15 cellular contexts compared by ENCODE assay signal in the genomic region with DNA sequence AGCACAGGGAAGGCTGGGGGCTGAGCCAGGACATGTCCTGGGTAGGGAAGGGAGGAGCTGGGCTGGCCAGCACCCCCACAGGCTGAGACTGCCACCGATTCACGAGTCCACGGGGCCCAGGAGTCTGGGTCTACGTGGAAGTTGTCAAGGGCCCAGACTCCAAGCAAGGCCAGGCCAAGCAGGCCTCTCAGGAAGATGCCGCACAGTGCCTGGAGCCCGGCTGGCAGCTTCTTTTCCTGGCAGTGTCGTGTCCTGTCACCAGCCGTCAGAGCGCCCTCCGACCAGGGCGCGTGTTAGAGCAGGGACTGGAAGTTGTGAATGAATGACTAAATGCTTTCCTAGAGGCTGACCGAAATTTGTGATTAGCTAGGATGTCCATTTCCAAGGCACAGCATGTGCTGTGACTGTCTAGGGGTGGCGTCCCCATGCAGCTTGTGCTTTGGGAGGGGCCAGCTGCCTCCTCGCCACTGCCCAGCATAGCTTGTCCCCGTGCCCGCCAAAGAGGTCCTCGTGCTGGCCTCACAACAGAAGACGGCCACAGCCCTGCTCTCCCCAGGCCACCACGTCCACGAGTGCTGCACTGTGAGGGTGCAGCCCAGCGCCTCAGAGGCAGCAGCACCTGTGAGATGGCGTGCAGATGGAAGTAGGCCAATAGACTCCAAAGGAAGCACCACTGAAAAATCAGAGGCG.
A peak's percentile ranks its signal among the peaks of the same experiment; 100 is the strongest.
DNase-seq lines count a peak whose midpoint lies in the region; ATAC-seq and TF ChIP-seq lines count a peak whose summit lies in the region.
"Had no signal": no experiment of that assay in that cellular context is flagged by ENCODE, and none has a peak within 500 bp of the region (broad histone marks: within the 10 kb centered on the region; RNA-seq: fewer than 3 reads in every experiment).

No MANE protein-coding gene starts in this region.

- H3K9me2 ChIP-seq in GM23338 (ENCODE audit: insufficient read depth), result no peaks in the 10 kb centered on the region

- no peak overlapping the region for H2AK5ac ChIP-seq in mesenchymal stem cell (ENCODE audit: low read length, severe bottlenecking)

- H2BK12ac ChIP-seq in mesenchymal stem cell (ENCODE audit: low read length in 2 of 2), result no peak overlapping the region

- no peak overlapping the region for H2BK5ac ChIP-seq in mesenchymal stem cell (ENCODE audit: low read depth, low read length, poor library complexity, severe bottlenecking)

- H3K36me3 Mint-ChIP-seq in activated CD8-positive, alpha-beta memory T cell treated with anti-CD3 and anti-CD28 coated beads, Interleukin-2, amount 10 ng/mL, durations not matched to agents 7 days and 5 days, result no peaks in the 10 kb centered on the region
- peaks cover under 1% of the 10 kb centered on the region; the same call in 2 of the 3 replicates for H3K36me3 Mint-ChIP-seq in GM23338 (ENCODE audit: low read depth)

- no peak overlapping the region for H3K4me3 Mint-ChIP-seq in activated CD8-positive, alpha-beta memory T cell treated with anti-CD3 and anti-CD28 coated beads, Interleukin-2, amount 10 ng/mL, durations not matched to agents 7 days and 5 days
- H3K4me3 Mint-ChIP-seq in GM23338, result no peak overlapping the region
- H3K4me3 Mint-ChIP-seq: CD4-positive, alpha-beta T cell had no signal

- H4K20me1 ChIP-seq in GM23338 (replicated peaks; ENCODE audit: insufficient read depth), result no peaks in the 10 kb centered on the region

- H3K27ac ChIP-seq in left ventricle myocardium inferior (replicated peaks) (no peak overlapping the region), mesenchymal stem cell (ENCODE audit: low read length, poor library complexity, severe bottlenecking) (no peak overlapping the region), testis (no peak overlapping the region), GM23338 (ENCODE audit: low read depth) (no peak overlapping the region)
- H3K27ac ChIP-seq: HL-60 had no signal

- CTCF ChIA-PET in activated CD8-positive, alpha-beta memory T cell treated with anti-CD3 and anti-CD28 coated beads, Interleukin-2, amount 10 ng/mL, durations not matched to agents 7 days and 5 days (lab: Charles Lee), result no interaction called here

- no peak overlapping the region for H3K4ac ChIP-seq in mesenchymal stem cell (ENCODE audit: low read depth in 1 of 2, low read length in 2 of 2)

- no peaks in the 10 kb centered on the region for H3F3A ChIP-seq in GM23338 (replicated peaks; ENCODE audit: low read depth)

- no peaks in the 10 kb centered on the region for H3K4me1 Mint-ChIP-seq in activated CD8-positive, alpha-beta memory T cell treated with anti-CD3 and anti-CD28 coated beads, Interleukin-2, amount 10 ng/mL, durations not matched to agents 7 days and 5 days
- H3K4me1 Mint-ChIP-seq in GM23338, result peaks cover 21% of the 10 kb centered on the region

- peak overlapping the region; percentile 54 for H4K91ac ChIP-seq in mesenchymal stem cell (ENCODE audit: low read length)

- no peak for TF ChIP-seq POLR2A in testis (IDR thresholded peaks at IDR 0.05)

- peaks cover 6% of the 10 kb centered on the region for H3K27me3 Mint-ChIP-seq in activated CD8-positive, alpha-beta memory T cell treated with anti-CD3 and anti-CD28 coated beads, Interleukin-2, amount 10 ng/mL, durations not matched to agents 7 days and 5 days
- peaks cover 9% of the 10 kb centered on the region for H3K27me3 Mint-ChIP-seq in GM23338 (ENCODE audit: insufficient read depth, low read depth, poor library complexity)
- H3K27me3 Mint-ChIP-seq: CD4-positive, alpha-beta T cell had no signal

- H3K79me2 ChIP-seq in GM23338 (replicated peaks; ENCODE audit: insufficient read depth), result no peaks in the 10 kb centered on the region

- H3K9me3 ChIP-seq in left ventricle myocardium inferior (replicated peaks) (no peaks in the 10 kb centered on the region), mesenchymal stem cell (ENCODE audit: control insufficient read depth, low read length) (no peaks in the 10 kb centered on the region), testis (no peaks in the 10 kb centered on the region)
- H3K9me3 ChIP-seq: HAP-1 had no signal

- H3K4me1 ChIP-seq in left ventricle myocardium inferior, result peaks cover 22% of the 10 kb centered on the region
- peaks cover 19% of the 10 kb centered on the region for H3K4me1 ChIP-seq in mesenchymal stem cell (ENCODE audit: control insufficient read depth, insufficient read depth, low read depth, low read length)
- H3K4me1 ChIP-seq in testis, result no peaks in the 10 kb centered on the region
- H3K4me1 ChIP-seq in GM23338 (ENCODE audit: insufficient read depth), result no peaks in the 10 kb centered on the region

- ATAC-seq in Right ventricle myocardium inferior, result peak; percentile 16
- ATAC-seq in activated CD8-positive, alpha-beta memory T cell treated with anti-CD3 and anti-CD28 coated beads, Interleukin-2, amount 10 ng/mL, durations not matched to agents 7 days and 5 days, result no peak
- no peak for ATAC-seq in HG03097 (IDR thresholded peaks at IDR 0.05; ENCODE audit: low FRiP score, unreplicated experiment)
- ATAC-seq in GM23338, result no peak
- ATAC-seq: GM12878 had no signal

- H2AFZ ChIP-seq in mesenchymal stem cell (ENCODE audit: low read depth, low read length) (no peak overlapping the region), GM23338 (no peak overlapping the region)

- H4K8ac ChIP-seq in mesenchymal stem cell (ENCODE audit: low read length), result no peak overlapping the region

- DNase-seq in Right ventricle myocardium inferior (ENCODE audit: missing footprints) (no peak), left ventricle myocardium inferior (no peak), mesenchymal stem cell (no peak), testis (peak; percentile 10), NCI-H1105 treated with DMSO at 0.1 percent for 48 hours (lab: John Stamatoyannopoulos, UW) (no peak), GM23338 (ENCODE audit: low spot score) (no peak)
- DNase-seq in activated CD8-positive, alpha-beta memory T cell treated with anti-CD3 and anti-CD28 coated beads, Interleukin-2, amount 10 ng/mL, durations not matched to agents 7 days and 5 days, result peak; percentile 34
- DNase-seq: ACHN; Calu3; CD4-positive, alpha-beta T cell; DMS 273 treated with DMSO at 0.1 percent for 48 hours had no signal

- no peak overlapping the region for H3K23ac ChIP-seq in mesenchymal stem cell (ENCODE audit: low read length in 2 of 2)

- H3K27me3 ChIP-seq in left ventricle myocardium inferior (ENCODE audit: low read depth) (no peaks in the 10 kb centered on the region), mesenchymal stem cell (ENCODE audit: control insufficient read depth in 1 of 2, insufficient read depth in 1 of 2, low read length in 2 of 2) (peaks cover 0 to 3% of the 10 kb centered on the region in 2 experiments), testis (no peaks in the 10 kb centered on the region), GM23338 (ENCODE audit: insufficient read depth) (no peaks in the 10 kb centered on the region)

- no peak overlapping the region for H3K9ac ChIP-seq in mesenchymal stem cell (ENCODE audit: low read length)

- intact Hi-C loops in Right ventricle myocardium inferior (cut with DNase I), result loop anchor here (5.0 kb wide), 1 partner anchor 48 kb away; no protein-coding TSS in a partner anchor
- intact Hi-C loops in left ventricle myocardium inferior (cut with micrococcal nuclease), result no loop called here
- intact Hi-C loops in testis (cut with DNase I; ENCODE audit: low total_unique reads), result no loop called here

- H2BK120ac ChIP-seq in mesenchymal stem cell (ENCODE audit: low read depth, low read length), result no peak overlapping the region

- 97% methylated on average over 24 of the region's 24 CpGs for WGBS in mesenchymal stem cell
- WGBS in testis, 2 donors, result 92 to 97% methylated on average over 10 to 24 of the region's 24 CpGs

- H3K4me2 ChIP-seq in mesenchymal stem cell (ENCODE audit: low read length, poor library complexity, severe bottlenecking), result no peak overlapping the region
- H3K4me2 ChIP-seq in GM23338, result no peak overlapping the region

- H3K36me3 ChIP-seq in left ventricle myocardium inferior, result no peaks in the 10 kb centered on the region
- no peaks in the 10 kb centered on the region for H3K36me3 ChIP-seq in mesenchymal stem cell (ENCODE audit: control insufficient read depth in 1 of 2, insufficient read depth in 2 of 2, low read depth in 1 of 2, low read length in 2 of 2)
- no peaks in the 10 kb centered on the region for H3K36me3 ChIP-seq in testis (ENCODE audit: low read depth, missing control alignments)
- no peaks in the 10 kb centered on the region for H3K36me3 ChIP-seq in GM23338 (ENCODE audit: insufficient read depth)
- H3K36me3 ChIP-seq: HAP-1 had no signal

- H3K4me3 ChIP-seq in left ventricle myocardium inferior (no peak overlapping the region), mesenchymal stem cell (ENCODE audit: insufficient read depth in 1 of 2, low read depth in 1 of 2, low read length in 2 of 2) (no peak overlapping the region), testis (no peak overlapping the region), GM23338 (no peak overlapping the region)
- H3K4me3 ChIP-seq: GM12878, HAP-1 had no signal

- H3K79me1 ChIP-seq in mesenchymal stem cell (replicated peaks; ENCODE audit: low read length, poor library complexity, severe bottlenecking), result peaks cover 3% of the 10 kb centered on the region

- no peak overlapping the region for H2BK15ac ChIP-seq in mesenchymal stem cell (ENCODE audit: low read depth, poor library complexity, severe bottlenecking)

- H3K9me3 Mint-ChIP-seq in activated CD8-positive, alpha-beta memory T cell treated with anti-CD3 and anti-CD28 coated beads, Interleukin-2, amount 10 ng/mL, durations not matched to agents 7 days and 5 days (ENCODE audit: low read depth), result no peaks in the 10 kb centered on the region
- H3K9me3 Mint-ChIP-seq in GM23338, result peaks cover 3% of the 10 kb centered on the region; the same call in 1 of the 3 replicates
- H3K9me3 Mint-ChIP-seq: CD4-positive, alpha-beta T cell had no signal

- peak overlapping the region in 1 of 2 experiments; percentile 1 for H3K18ac ChIP-seq in mesenchymal stem cell (ENCODE audit: low read depth in 1 of 2, low read length in 2 of 2)

- no peak for TF ChIP-seq CTCF in left ventricle myocardium inferior (IDR thresholded peaks at IDR 0.05; ENCODE audit: borderline replicate concordance)
- TF ChIP-seq CTCF in testis (IDR thresholded peaks at IDR 0.05), result no peak
- no peak for TF ChIP-seq CTCF in GM23338 (conservative IDR thresholded peaks at IDR 0.05; ENCODE audit: low read depth in 2 of 2)

- no peak overlapping the region for H3K27ac Mint-ChIP-seq in activated CD8-positive, alpha-beta memory T cell treated with anti-CD3 and anti-CD28 coated beads, Interleukin-2, amount 10 ng/mL, durations not matched to agents 7 days and 5 days
- no peak overlapping the region; the same call in 1 of the 2 replicates for H3K27ac Mint-ChIP-seq in GM23338
- H3K27ac Mint-ChIP-seq: CD4-positive, alpha-beta T cell had no signal

- H3K14ac ChIP-seq in mesenchymal stem cell (ENCODE audit: low read length in 2 of 2), result peak overlapping the region in 1 of 2 experiments; percentile 9

TF ChIP-seq in GM23338, 12 proteins besides CTCF, POLR2A, EP300 and RAD21:
- no peak for TF ChIP-seq JUNB (IDR thresholded peaks at IDR 0.05; ENCODE audit: unreplicated experiment)

Comparison
In these comparisons a context has a peak if more than half of its experiments do, and no peak if none do; other contexts are left out.
1. DNase-seq: peak in activated CD8-positive, alpha-beta memory T cell treated with anti-CD3 and anti-CD28 coated beads, Interleukin-2, amount 10 ng/mL, durations not matched to agents 7 days and 5 days (single experiment) and testis (single experiment); none in Right ventricle myocardium inferior (single experiment), left ventricle myocardium inferior (single experiment), mesenchymal stem cell (single experiment), NCI-H1105 treated with DMSO at 0.1 percent for 48 hours (single experiment) and GM23338 (single experiment).